8 cellular contexts compared by ENCODE assay signal in genomic region chr1:28518745-28519341, GRCh38. TPM values are rescaled to one million over a fixed set of nuclear protein-coding genes. Genes with fewer than 3 reads are reported as not detected.
A peak's percentile ranks its signal among the peaks of the same experiment; 100 is the strongest.
DNase-seq lines count a peak whose midpoint lies in the region; ATAC-seq lines count a peak whose summit lies in the region.

No MANE protein-coding gene starts in this region.

- peaks cover 5% of the 10 kb centered on the region for H3K36me3 Mint-ChIP-seq in activated T-cell treated with anti-CD3 and anti-CD28 coated beads, Interleukin-2, amount 50 U/mL, for 4 hours (ENCODE audit: insufficient read depth)

- ATAC-seq in activated T-cell treated with anti-CD3 and anti-CD28 coated beads, Interleukin-2, amount 50 U/mL, for 4 hours = peak; percentile 41 to 49

- no peaks in the 10 kb centered on the region for H3K36me3 ChIP-seq in iPS DF 6.9 (ENCODE audit: control insufficient read depth, insufficient read depth, low read length)

- no peaks in the 10 kb centered on the region for H3K9me3 Mint-ChIP-seq in activated T-cell treated with anti-CD3 and anti-CD28 coated beads, Interleukin-2, amount 50 U/mL, for 4 hours

- no CpG with 5 or more reads among the region's 21 CpGs for WGBS in iPS DF 6.9 (ENCODE audit: insufficient coverage, insufficient read length)

- no peaks in the 10 kb centered on the region for H3K9me3 ChIP-seq in iPS DF 6.9 (ENCODE audit: control insufficient read depth, insufficient read depth, low read length)

- H3K4me1 Mint-ChIP-seq in activated T-cell treated with anti-CD3 and anti-CD28 coated beads, Interleukin-2, amount 50 U/mL, for 4 hours (ENCODE audit: low read depth) = peaks cover 36% of the 10 kb centered on the region

- peak overlapping the region; percentile 88 for H3K4me3 Mint-ChIP-seq in activated T-cell treated with anti-CD3 and anti-CD28 coated beads, Interleukin-2, amount 50 U/mL, for 4 hours

- no peaks in the 10 kb centered on the region for H3K27me3 Mint-ChIP-seq in activated T-cell treated with anti-CD3 and anti-CD28 coated beads, Interleukin-2, amount 50 U/mL, for 4 hours (ENCODE audit: low read depth)

- no peaks in the 10 kb centered on the region for H3K27me3 ChIP-seq in iPS DF 6.9 (ENCODE audit: control insufficient read depth, insufficient read depth, low read length)

- peaks cover 11% of the 10 kb centered on the region for H3K4me1 ChIP-seq in iPS DF 6.9 (ENCODE audit: control insufficient read depth, insufficient read depth, low read length)

- no peak overlapping the region for H3K27ac ChIP-seq in iPS DF 6.9 (ENCODE audit: low read length)

- peak overlapping the region; percentile 69; the same call in 1 of the 2 replicates for H3K4me3 ChIP-seq in iPS DF 6.9 (ENCODE audit: low read length)

- DNase-seq in activated T-cell treated with anti-CD3 and anti-CD28 coated beads for 48 hours (ENCODE audit: low read depth) (peak; percentile 52), activated T-cell treated with anti-CD3 and anti-CD28 coated beads for 4 hours (no peak), Kasumi-1 (lab: John Stamatoyannopoulos, UW) (peak; percentile 37 to 44), iPS DF 6.9 (ENCODE audit: low read depth, low spot score) (no peak), NCI-H1436 treated with DMSO at 0.1 percent for 48 hours (lab: John Stamatoyannopoulos, UW) (no peak), hippocampal formation (lab: John Stamatoyannopoulos, UW) (no peak)
- no peak for DNase-seq in activated T-cell treated with anti-CD3 and anti-CD28 coated beads, Interleukin-2, amount 50 U/mL, for 4 hours
- DNase-seq in stimulated activated CD4-positive, alpha-beta T cell treated with anti-CD3 and anti-CD28 coated beads, Interleukin-1b, Interleukin-23, amount 100 ng/mL, for 48 hours = peak; percentile 73

RNA-seq across cellular contexts. Expression of gene RCC1, which starts 13.0 kb away (rescaled TPM):
- 100 to 1,000 TPM; 106 to 149 (median 139) TPM for total RNA-seq in activated T-cell treated with anti-CD3 and anti-CD28 coated beads, Interleukin-2, amount 50 U/mL, for 4 hours

RNA-seq across cellular contexts. Expression of gene TRNAU1AP, which starts 34.0 kb away (rescaled TPM):
- 10 to 100 TPM; 37.4 to 44.1 (median 37.7) TPM for total RNA-seq in activated T-cell treated with anti-CD3 and anti-CD28 coated beads, Interleukin-2, amount 50 U/mL, for 4 hours

Comparison
In these comparisons a context has a peak if more than half of its experiments do, and no peak if none do; other contexts are left out.
1. DNase-seq: peak in activated T-cell treated with anti-CD3 and anti-CD28 coated beads for 48 hours (single experiment), Kasumi-1 (2 of 2) and stimulated activated CD4-positive, alpha-beta T cell treated with anti-CD3 and anti-CD28 coated beads, Interleukin-1b, Interleukin-23, amount 100 ng/mL, for 48 hours (single experiment); none in activated T-cell treated with anti-CD3 and anti-CD28 coated beads for 4 hours (single experiment), activated T-cell treated with anti-CD3 and anti-CD28 coated beads, Interleukin-2, amount 50 U/mL, for 4 hours (single experiment), iPS DF 6.9 (single experiment), NCI-H1436 treated with DMSO at 0.1 percent for 48 hours (single experiment) and hippocampal formation (0 of 2).